Comparison of ENCODE assay signal across 8 cellular contexts in genomic region chr17:36948717-36949460, GRCh38. TPM values are rescaled to one million over a fixed set of nuclear protein-coding genes. Genes with fewer than 3 reads are reported as not detected.
A peak's percentile ranks its signal among the peaks of the same experiment; 100 is the strongest.
DNase-seq lines count a peak whose midpoint lies in the region; ATAC-seq, FAIRE-seq and TF ChIP-seq lines count a peak whose summit lies in the region.

A gene with protein sequence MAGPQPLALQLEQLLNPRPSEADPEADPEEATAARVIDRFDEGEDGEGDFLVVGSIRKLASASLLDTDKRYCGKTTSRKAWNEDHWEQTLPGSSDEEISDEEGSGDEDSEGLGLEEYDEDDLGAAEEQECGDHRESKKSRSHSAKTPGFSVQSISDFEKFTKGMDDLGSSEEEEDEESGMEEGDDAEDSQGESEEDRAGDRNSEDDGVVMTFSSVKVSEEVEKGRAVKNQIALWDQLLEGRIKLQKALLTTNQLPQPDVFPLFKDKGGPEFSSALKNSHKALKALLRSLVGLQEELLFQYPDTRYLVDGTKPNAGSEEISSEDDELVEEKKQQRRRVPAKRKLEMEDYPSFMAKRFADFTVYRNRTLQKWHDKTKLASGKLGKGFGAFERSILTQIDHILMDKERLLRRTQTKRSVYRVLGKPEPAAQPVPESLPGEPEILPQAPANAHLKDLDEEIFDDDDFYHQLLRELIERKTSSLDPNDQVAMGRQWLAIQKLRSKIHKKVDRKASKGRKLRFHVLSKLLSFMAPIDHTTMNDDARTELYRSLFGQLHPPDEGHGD (plus strand): TSS chr17:36948954. CDS start chr17:36949126, 172 bp downstream.

- no peak for FAIRE-seq in urothelium cell line (lab: Jason Lieb, UNC)

- ATAC-seq in GM18505 (IDR thresholded peaks at IDR 0.05; ENCODE audit: unreplicated experiment) (peak; percentile 92), HG02970 (IDR thresholded peaks at IDR 0.05; ENCODE audit: low FRiP score, unreplicated experiment) (peak; percentile 92), left ventricle myocardium superior (peak; percentile 100)

- peak; percentile 56 for DNase-seq in NCI-H187 treated with DMSO at 0.1 percent for 48 hours (lab: John Stamatoyannopoulos, UW)
- DNase-seq in T-helper 2 cell = peak; percentile 90 to 98 (median 95)
- DNase-seq in left ventricle myocardium superior = peak; percentile 98
- peak; percentile 78 for DNase-seq in pulmonary artery endothelial cell (ENCODE audit: low read depth, low spot score)
- peak; percentile 98 for DNase-seq in urothelium cell line (ENCODE audit: low spot score)

- intact Hi-C loops in left ventricle myocardium superior (cut with micrococcal nuclease) = no loop called here

- peak within 1 kb of the TSS; percentile 84 for H3K27ac ChIP-seq in angular gyrus (ENCODE audit: low read depth, low read length)

- peak; percentile 82 for TF ChIP-seq POLR2A in GM18505 (IDR thresholded peaks at IDR 0.05; ENCODE audit: borderline replicate concordance, extremely low read depth, insufficient read depth, insufficient read length)

RNA-seq across cellular contexts. Expression of the gene that starts here (rescaled TPM):
- total RNA-seq in left ventricle myocardium superior = 26.1 TPM
- total RNA-seq in pulmonary artery endothelial cell = 32.5 and 36.7 TPM in 2 replicates

Comparison
In these comparisons a context has a peak if more than half of its experiments do, and no peak if none do; other contexts are left out.
1. Peak in every context shown above with its lines: DNase-seq, ATAC-seq and H3K27ac ChIP-seq.